24 cellular contexts compared by ENCODE assay signal in genomic region chr2:67842375-67842959, GRCh38.
A peak's percentile ranks its signal among the peaks of the same experiment; 100 is the strongest.
DNase-seq lines count a peak whose midpoint lies in the region; ATAC-seq and TF ChIP-seq lines count a peak whose summit lies in the region.
"Had no signal": no experiment of that assay in that cellular context is flagged by ENCODE, and none has a peak within 500 bp of the region (broad histone marks: within the 10 kb centered on the region; RNA-seq: fewer than 3 reads in every experiment).

No MANE protein-coding gene starts in this region.

- no peak overlapping the region for H3K4me3 ChIP-seq in IMR-90 (ENCODE audit: insufficient read depth, low read depth, low read length)
- H3K4me3 ChIP-seq in gastroesophageal sphincter: no peak overlapping the region
- H3K4me3 ChIP-seq: A549, GM12878, MG63, SK-N-MC had no signal

- in situ Hi-C loops in IMR-90 (cut with MboI; ENCODE audit: low sequenced_read_pairs): loop anchor here (10.0 to 25.0 kb wide), 4 partner anchors 182 to 1268 kb away; no protein-coding TSS in a partner anchor

- 0 out of 2 replicates have a peak overlapping the region, but pooled peaks have one; percentile 8 for H3K4ac ChIP-seq in IMR-90 (ENCODE audit: low read depth, low read length)

- no peak for TF ChIP-seq RAD21 in IMR-90 (IDR thresholded peaks at IDR 0.05; ENCODE audit: low read length)

- ATAC-seq in IMR-90 (ENCODE audit: low read depth) (no peak), gastroesophageal sphincter (no peak), HG02852 (IDR thresholded peaks at IDR 0.05; ENCODE audit: unreplicated experiment) (no peak), GM21526 (IDR thresholded peaks at IDR 0.05; ENCODE audit: low FRiP score, unreplicated experiment) (no peak), HG03378 (IDR thresholded peaks at IDR 0.05; ENCODE audit: unreplicated experiment) (no peak)
- ATAC-seq in stimulated activated memory B cell treated with anti-CD40 and anti-IgM and Interleukin-4, amounts not matched to agents 10 μg/mL and 1 μg/mL and 100 μg/mL, for 72 hours: peak; percentile 28
- ATAC-seq: A549; CD8-positive, alpha-beta T cell; GM12878; Panc1 had no signal

- H2AFZ ChIP-seq in IMR-90 (replicated peaks; ENCODE audit: low read length, poor library complexity): no peak overlapping the region

- 0 out of 2 replicates have a peak overlapping the region, but pooled peaks have one; percentile 0 for H2BK120ac ChIP-seq in IMR-90 (ENCODE audit: low read depth, low read length)

- no peak overlapping the region for H3K4me2 ChIP-seq in IMR-90 (ENCODE audit: low read depth, low read length)
- H3K4me2 ChIP-seq: A549 had no signal

- H3K56ac ChIP-seq in IMR-90 (ENCODE audit: extremely low read depth, insufficient read depth, low read length): no peak overlapping the region

- H3K27me3 ChIP-seq in IMR-90 (ENCODE audit: control insufficient read depth, insufficient read depth, low read length): no peaks in the 10 kb centered on the region
- no peaks in the 10 kb centered on the region for H3K27me3 ChIP-seq in gastroesophageal sphincter
- H3K27me3 ChIP-seq: MG63 had no signal

- no peak overlapping the region for H2BK15ac ChIP-seq in IMR-90 (ENCODE audit: low read depth, low read length)

- no peak overlapping the region for H3K27ac Mint-ChIP-seq in stimulated activated memory B cell treated with anti-CD40 and anti-IgM and Interleukin-4, amounts not matched to agents 10 μg/mL and 1 μg/mL and 100 μg/mL, for 72 hours
- H3K27ac Mint-ChIP-seq: CD8-positive, alpha-beta T cell had no signal

- H3K4me3 Mint-ChIP-seq in stimulated activated memory B cell treated with anti-CD40 and anti-IgM and Interleukin-4, amounts not matched to agents 10 μg/mL and 1 μg/mL and 100 μg/mL, for 72 hours: no peak overlapping the region
- H3K4me3 Mint-ChIP-seq: CD8-positive, alpha-beta T cell had no signal

- no peaks in the 10 kb centered on the region for H3K9me3 ChIP-seq in IMR-90 (ENCODE audit: control insufficient read depth, insufficient read depth, low read length)
- H3K9me3 ChIP-seq in gastroesophageal sphincter: no peaks in the 10 kb centered on the region
- H3K9me3 ChIP-seq: A549, Caco-2, MG63 had no signal

- POLR2A ChIA-PET in IMR-90 (lab: Charles Lee; ENCODE audit: unreplicated experiment): interaction anchor here (0.5 kb wide), 1 partner anchor 456 kb away, joined by 3 read pairs; no protein-coding TSS in a partner anchor

- TF ChIP-seq EP300 in gastroesophageal sphincter (IDR thresholded peaks at IDR 0.05): no peak

- no peak overlapping the region for H4K5ac ChIP-seq in IMR-90 (ENCODE audit: low read depth, low read length)

- H3K4me1 Mint-ChIP-seq in stimulated activated memory B cell treated with anti-CD40 and anti-IgM and Interleukin-4, amounts not matched to agents 10 μg/mL and 1 μg/mL and 100 μg/mL, for 72 hours: no peaks in the 10 kb centered on the region

- H3K36me3 ChIP-seq in IMR-90 (ENCODE audit: control insufficient read depth, insufficient read depth, low read length) (no peaks in the 10 kb centered on the region), gastroesophageal sphincter (no peaks in the 10 kb centered on the region)
- H3K36me3 ChIP-seq: MG63 had no signal

- no peak overlapping the region for H4K8ac ChIP-seq in IMR-90 (ENCODE audit: low read depth in 2 of 2, low read length in 2 of 2)

- peak overlapping the region; percentile 36; the same call in 1 of the 2 replicates for H2AK5ac ChIP-seq in IMR-90 (ENCODE audit: low read depth, low read length)

- CTCF ChIA-PET in IMR-90 (lab: Yijun Ruan, JAX): interaction anchor here (0.5 to 1.1 kb wide), 3 partner anchors 190 to 222 kb away, joined by 3 read pairs; no protein-coding TSS in a partner anchor

- no peak overlapping the region; the same call in 1 of the 2 replicates for H2BK20ac ChIP-seq in IMR-90 (ENCODE audit: low read depth, low read length)

- no peak overlapping the region for H2AK9ac ChIP-seq in IMR-90 (replicated peaks; ENCODE audit: low read depth, low read length, poor library complexity)

- H4K91ac ChIP-seq in IMR-90 (ENCODE audit: insufficient read depth, low read depth, low read length): no peak overlapping the region

- H3K79me1 ChIP-seq in IMR-90 (ENCODE audit: low read depth in 1 of 2, low read length in 2 of 2): no peaks in the 10 kb centered on the region

- H3K4me1 ChIP-seq in IMR-90 (ENCODE audit: control insufficient read depth, insufficient read depth, low read length) (peaks cover 9% of the 10 kb centered on the region), gastroesophageal sphincter (peaks cover 0 to 40% (median 5%) of the 10 kb centered on the region in 3 donors)

- 83% methylated on average over 2 of the region's 9 CpGs; no CpG with 5 or more reads in 1 of the 2 experiments for WGBS in IMR-90 (ENCODE audit: extremely low coverage in 2 of 2, insufficient read length in 1 of 2), 2 experiments
- 49 to 59% methylated on average over 5 to 8 of the region's 9 CpGs for WGBS in gastroesophageal sphincter (ENCODE audit: low coverage in 1 of 2), 2 donors

- H3K14ac ChIP-seq in IMR-90 (replicated peaks; ENCODE audit: low read depth, low read length): no peak overlapping the region

- dilution Hi-C loops in IMR-90 (cut with HindIII; ENCODE audit: low sequenced_read_pairs, unreplicated experiment): no loop called here

- peaks cover 4% of the 10 kb centered on the region; the same call in 1 of the 2 replicates for H3K9me1 ChIP-seq in IMR-90 (ENCODE audit: insufficient read depth, low read length)

- H3K27me3 Mint-ChIP-seq in stimulated activated memory B cell treated with anti-CD40 and anti-IgM and Interleukin-4, amounts not matched to agents 10 μg/mL and 1 μg/mL and 100 μg/mL, for 72 hours: peaks cover 31% of the 10 kb centered on the region

- TF ChIP-seq CTCF in IMR-90 (conservative IDR thresholded peaks at IDR 0.05; ENCODE audit: low read depth, low read length) (no peak), gastroesophageal sphincter (IDR thresholded peaks at IDR 0.05) (no peak)

- BruUV-seq in IMR-90 (replicated peaks; lab: Mats Ljungman, UMichigan): no TSS peak

- H4K20me1 ChIP-seq in IMR-90 (ENCODE audit: insufficient read depth, low read length): no peaks in the 10 kb centered on the region

- H3K9ac ChIP-seq in IMR-90 (ENCODE audit: low read depth, low read length): no peak overlapping the region

- H3K9me3 Mint-ChIP-seq in stimulated activated memory B cell treated with anti-CD40 and anti-IgM and Interleukin-4, amounts not matched to agents 10 μg/mL and 1 μg/mL and 100 μg/mL, for 72 hours: no peaks in the 10 kb centered on the region
- H3K9me3 Mint-ChIP-seq: CD8-positive, alpha-beta T cell had no signal

- DNase-seq in IMR-90 (no peak), dermis microvascular lymphatic vessel endothelial cell (ENCODE audit: low read depth in 2 of 2) (peak; percentile 23 to 26)
- DNase-seq: Caco-2; CD8-positive, alpha-beta T cell; GOT3; HCEC 1CT; KBM-7; MG63; NCI-H1694; NCI-H2029 treated with DMSO at 0.1 percent for 48 hours; NCI-H2227 treated with DMSO at 0.1 percent for 48 hours; NCI-H526 treated with DMSO at 0.1 percent for 48 hours; SHP77 treated with DMSO at 0.1 percent for 48 hours had no signal

- H2BK5ac ChIP-seq in IMR-90 (ENCODE audit: low read depth, low read length, poor library complexity, severe bottlenecking): no peak overlapping the region

- TF ChIP-seq POLR2A in IMR-90 (IDR thresholded peaks at IDR 0.05; ENCODE audit: low read depth, low read length) (no peak), gastroesophageal sphincter (IDR thresholded peaks at IDR 0.05) (no peak)

- intact Hi-C loops in IMR-90 (cut with micrococcal nuclease): loop anchor here (5.0 to 10.0 kb wide), 3 partner anchors 518 to 1828 kb away; no protein-coding TSS in a partner anchor

- H3K27ac ChIP-seq in IMR-90 (ENCODE audit: insufficient read depth, low read length) (no peak overlapping the region), gastroesophageal sphincter (peak overlapping the region in 3 of 4 donors; percentile 5 to 35 (median 31))
- H3K27ac ChIP-seq: A549, C4-2B, RWPE1, SK-N-MC had no signal

- no peaks in the 10 kb centered on the region for H3K36me3 Mint-ChIP-seq in stimulated activated memory B cell treated with anti-CD40 and anti-IgM and Interleukin-4, amounts not matched to agents 10 μg/mL and 1 μg/mL and 100 μg/mL, for 72 hours
- H3K36me3 Mint-ChIP-seq: CD8-positive, alpha-beta T cell had no signal

- H3K23ac ChIP-seq in IMR-90 (ENCODE audit: low read depth, low read length): no peak overlapping the region

- H3K18ac ChIP-seq in IMR-90 (ENCODE audit: low read depth, low read length): no peak overlapping the region

TF ChIP-seq in IMR-90, 13 proteins besides CTCF, POLR2A, EP300 and RAD21:
- TF ChIP-seq MXI1 (IDR thresholded peaks at IDR 0.05; ENCODE audit: borderline replicate concordance, low read depth, low read length): no peak
- no peak for TF ChIP-seq RFX5 (IDR thresholded peaks at IDR 0.05; ENCODE audit: low read depth, low read length)
- TF ChIP-seq MAFK (IDR thresholded peaks at IDR 0.05; ENCODE audit: low read depth, low read length): no peak
- TF ChIP-seq RCOR1 (IDR thresholded peaks at IDR 0.05; ENCODE audit: insufficient replicate concordance, low read length): no peak
- TF ChIP-seq CEBPB (IDR thresholded peaks at IDR 0.05; ENCODE audit: low read depth, low read length): no peak
